ENCODE assay signal across 8 cellular contexts in genomic region chr1:166875734-166876539, GRCh38. TPM values are rescaled to one million over a fixed set of nuclear protein-coding genes. Genes with fewer than 3 reads are reported as not detected.
DNase-seq lines count a peak whose midpoint lies in the region; ATAC-seq, FAIRE-seq and TF ChIP-seq lines count a peak whose summit lies in the region.

TADA1 (minus strand) TSS chr1:166876264; CDS start chr1:166876233, 31 bp downstream.

- peak within 1 kb of the TSS; percentile 86 for H3K9ac ChIP-seq in astrocyte (ENCODE audit: low read length)

- FAIRE-seq in astrocyte (lab: Jason Lieb, UNC): no peak

- peak within 1 kb of the TSS; percentile 77 for H3K4me3 ChIP-seq in astrocyte (ENCODE audit: insufficient read depth, low read depth, low read length)
- H3K4me3 ChIP-seq in right cardiac atrium (ENCODE audit: low read length): peak within 1 kb of the TSS; percentile 88
- peak within 1 kb of the TSS; percentile 71 to 79 for H3K4me3 ChIP-seq in vagina

- H3K79me2 ChIP-seq in astrocyte (ENCODE audit: insufficient read depth, low read length): peaks cover 44% of the 10 kb centered on the region

- H3K27ac ChIP-seq in astrocyte (ENCODE audit: low read depth, low read length) (peak within 1 kb of the TSS; percentile 61), right cardiac atrium (ENCODE audit: low read length) (peak within 1 kb of the TSS; percentile 89), vagina (peak within 1 kb of the TSS; percentile 89)

- H3K4me1 Mint-ChIP-seq in T-helper 2 cell treated with Interferon-gamma antibody and Interleukin-4, amounts not matched to agents 5 μg/mL and 100 μg/mL, for 36 hours (ENCODE audit: low read depth): peaks cover 43% of the 10 kb centered on the region
- H3K4me1 Mint-ChIP-seq in astrocyte (ENCODE audit: low read depth, unreplicated experiment): peaks cover 7% of the 10 kb centered on the region

- TF ChIP-seq CTCF in astrocyte (IDR thresholded peaks at IDR 0.05; ENCODE audit: insufficient read depth, low read depth, low read length) (no peak), vagina (IDR thresholded peaks at IDR 0.05) (no peak)

- DNase-seq in NCI-H1930 (lab: John Stamatoyannopoulos, UW): peak; percentile 94 to 96
- peak; percentile 98 for DNase-seq in T-helper 2 cell treated with Interferon-gamma antibody and Interleukin-4, amounts not matched to agents 5 μg/mL and 100 μg/mL, for 36 hours (ENCODE audit: low spot score)
- peak; percentile 95 for DNase-seq in astrocyte (ENCODE audit: low read depth)
- peak; percentile 99 to 100 (median 99) for DNase-seq in right cardiac atrium
- peak; percentile 94 for DNase-seq in pulmonary artery endothelial cell (ENCODE audit: low read depth, low spot score)
- DNase-seq in vagina (ENCODE audit: extremely low spot score in 2 of 2): peak; percentile 98

- no peaks in the 10 kb centered on the region for H3K9me3 Mint-ChIP-seq in T-helper 2 cell treated with Interferon-gamma antibody and Interleukin-4, amounts not matched to agents 5 μg/mL and 100 μg/mL, for 36 hours
- no peaks in the 10 kb centered on the region for H3K9me3 Mint-ChIP-seq in astrocyte (ENCODE audit: unreplicated experiment)

- H3K4me2 ChIP-seq in astrocyte (ENCODE audit: low read length): peak within 1 kb of the TSS; percentile 88

- WGBS in right cardiac atrium: under 1% methylated on average over 84 of the region's 84 CpGs

- H3K9me3 ChIP-seq in astrocyte (ENCODE audit: insufficient read depth, low read depth, low read length) (no peaks in the 10 kb centered on the region), right cardiac atrium (ENCODE audit: control insufficient read depth, low read length) (no peaks in the 10 kb centered on the region), vagina (no peaks in the 10 kb centered on the region)

- peak; percentile 92 for ATAC-seq in GM18502 (IDR thresholded peaks at IDR 0.05; ENCODE audit: poor library complexity, unreplicated experiment)
- ATAC-seq in HG02970 (IDR thresholded peaks at IDR 0.05; ENCODE audit: low FRiP score, unreplicated experiment): peak; percentile 96
- peak; percentile 97 to 98 for ATAC-seq in right cardiac atrium

- no peak for TF ChIP-seq POLR2A in vagina (IDR thresholded peaks at IDR 0.05)

- peak within 1 kb of the TSS; percentile 97 for H3K4me3 Mint-ChIP-seq in T-helper 2 cell treated with Interferon-gamma antibody and Interleukin-4, amounts not matched to agents 5 μg/mL and 100 μg/mL, for 36 hours
- H3K4me3 Mint-ChIP-seq in astrocyte (ENCODE audit: unreplicated experiment): peak within 1 kb of the TSS; percentile 97

- H3K4me1 ChIP-seq in astrocyte (ENCODE audit: insufficient read depth, low read length) (peaks cover 3% of the 10 kb centered on the region), right cardiac atrium (ENCODE audit: control insufficient read depth, insufficient read depth, low read length) (peaks cover 2% of the 10 kb centered on the region), vagina (peaks cover 41% of the 10 kb centered on the region)

- H4K20me1 ChIP-seq in astrocyte (ENCODE audit: insufficient read depth, low read length): peaks cover 24% of the 10 kb centered on the region

- H3K36me3 Mint-ChIP-seq in T-helper 2 cell treated with Interferon-gamma antibody and Interleukin-4, amounts not matched to agents 5 μg/mL and 100 μg/mL, for 36 hours (ENCODE audit: low read depth): peaks cover 20% of the 10 kb centered on the region
- H3K36me3 Mint-ChIP-seq in astrocyte (ENCODE audit: low read depth, unreplicated experiment): peaks cover 2% of the 10 kb centered on the region

- H3K36me3 ChIP-seq in astrocyte (ENCODE audit: insufficient read depth, low read length): no peaks in the 10 kb centered on the region
- no peaks in the 10 kb centered on the region for H3K36me3 ChIP-seq in vagina

- intact Hi-C loops in right cardiac atrium (cut with DNase I) (no loop called here), vagina (cut with DNase I) (loop anchor here (5.0 to 10.0 kb wide), 2 partner anchors 34 to 359 kb away; no protein-coding TSS in a partner anchor)

- H3K27me3 ChIP-seq in astrocyte (ENCODE audit: insufficient read depth, low read length) (peaks cover 2% of the 10 kb centered on the region), right cardiac atrium (ENCODE audit: control insufficient read depth, insufficient read depth) (no peaks in the 10 kb centered on the region), vagina (no peaks in the 10 kb centered on the region)

- H2AFZ ChIP-seq in astrocyte (ENCODE audit: low read depth, low read length): peak within 1 kb of the TSS; percentile 81

- H3K27ac Mint-ChIP-seq in T-helper 2 cell treated with Interferon-gamma antibody and Interleukin-4, amounts not matched to agents 5 μg/mL and 100 μg/mL, for 36 hours: peak within 1 kb of the TSS; percentile 99
- H3K27ac Mint-ChIP-seq in astrocyte (ENCODE audit: unreplicated experiment): peak within 1 kb of the TSS; percentile 91

- H3K27me3 Mint-ChIP-seq in T-helper 2 cell treated with Interferon-gamma antibody and Interleukin-4, amounts not matched to agents 5 μg/mL and 100 μg/mL, for 36 hours (ENCODE audit: low read depth): peaks cover 8% of the 10 kb centered on the region
- no peaks in the 10 kb centered on the region for H3K27me3 Mint-ChIP-seq in astrocyte (ENCODE audit: low read depth, unreplicated experiment)

RNA-seq across cellular contexts. Expression of gene TADA1, which starts in this region (rescaled TPM):
- 9.3 and 9.9 TPM in 2 replicates for total RNA-seq in astrocyte
- 10 to 100 TPM in 3 of 4 donors, 1 to 10 TPM in 1; 9.9 to 10.7 (median 10.4) TPM for total RNA-seq in right cardiac atrium
- 8.1 TPM for polyA plus RNA-seq in right cardiac atrium
- total RNA-seq in pulmonary artery endothelial cell: 10.7 and 10.9 TPM in 2 replicates
- total RNA-seq in vagina: 14.0 TPM

Comparison
In these comparisons a context has a peak if more than half of its experiments do, and no peak if none do; other contexts are left out.
1. Peak in every context shown above with its lines: DNase-seq, ATAC-seq, H3K4me3 ChIP-seq and H3K27ac ChIP-seq.